In genomic region chr2:160292225-160292624, GRCh38 we compare ENCODE assay signal across 12 cellular contexts.
DNase-seq lines count a peak whose midpoint lies in the region; TF ChIP-seq lines count a peak whose summit lies in the region.
"Had no signal": no experiment of that assay in that cellular context is flagged by ENCODE, and none has a peak within 500 bp of the region (broad histone marks: within the 10 kb centered on the region; RNA-seq: fewer than 3 reads in every experiment).

No MANE protein-coding gene starts in this region.

- no peak overlapping the region for H3K4me2 ChIP-seq in fibroblast of lung (ENCODE audit: extremely low read depth, insufficient read depth, low read length)
- no peak overlapping the region for H3K4me2 ChIP-seq in osteoblast (ENCODE audit: insufficient read depth, low read length)

- H3K9me3 ChIP-seq in fibroblast of lung (ENCODE audit: control insufficient read depth, insufficient read depth, low read depth, low read length) (no peaks in the 10 kb centered on the region), osteoblast (ENCODE audit: low read depth, low read length) (no peaks in the 10 kb centered on the region)

- peak overlapping the region; percentile 94 for H3K27ac ChIP-seq in fibroblast of lung (ENCODE audit: insufficient read depth, low read length)
- peak overlapping the region; percentile 85 for H3K27ac ChIP-seq in osteoblast (ENCODE audit: low read depth, low read length)

- H2AFZ ChIP-seq in fibroblast of lung (ENCODE audit: low read length) (no peak overlapping the region), osteoblast (ENCODE audit: low read length) (no peak overlapping the region)

- H3K4me3 ChIP-seq in fibroblast of lung (replicated peaks in 1 of 4; ENCODE audit: control extremely low read depth in 1 of 4, insufficient read depth in 1 of 4, low read depth in 3 of 4, low read length in 4 of 4) (no peak overlapping the region), osteoblast (ENCODE audit: insufficient read depth, low read length) (no peak overlapping the region)

- peak; percentile 19 to 25 for TF ChIP-seq CTCF in fibroblast of lung (conservative IDR thresholded peaks at IDR 0.05 in 1 of 2, IDR thresholded peaks at IDR 0.05 in 1 of 2; ENCODE audit: low read depth in 1 of 2, low read length in 2 of 2)
- TF ChIP-seq CTCF in osteoblast (IDR thresholded peaks at IDR 0.05; ENCODE audit: extremely low read depth, low read depth, low read length): no peak

- peaks cover 2% of the 10 kb centered on the region for H3K36me3 ChIP-seq in fibroblast of lung (ENCODE audit: control insufficient read depth, insufficient read depth, low read length)
- H3K36me3 ChIP-seq in osteoblast (ENCODE audit: insufficient read depth, low read length): peaks cover 14% of the 10 kb centered on the region

- peak; percentile 52 for DNase-seq in EH (ENCODE audit: low read depth)
- peak; percentile 9 for DNase-seq in OCI-M1 (lab: John Stamatoyannopoulos, UW)
- DNase-seq in fibroblast of lung (ENCODE audit: low read depth in 2 of 2): peak in 1 of 2 donors; percentile 46
- peak; percentile 66 for DNase-seq in osteoblast (ENCODE audit: insufficient read length, low spot score, missing footprints)
- no peak for DNase-seq in DMS114 treated with DMSO at 0.1 percent for 48 hours (lab: John Stamatoyannopoulos, UW; ENCODE audit: unreplicated experiment)
- DNase-seq in HK-2 (ENCODE audit: unreplicated experiment): no peak
- DNase-seq in iPS-NIHi11 (ENCODE audit: low spot score): no peak
- no peak for DNase-seq in KG1 (lab: John Stamatoyannopoulos, UW)
- DNase-seq: activated T-cell treated with anti-CD3 and anti-CD28 coated beads, Interleukin-2, amount 50 U/mL, for 1 hour; NCI-H1417 treated with DMSO at 0.1 percent for 48 hours; substantia nigra; T-helper 9 cell had no signal

- H3K9ac ChIP-seq in fibroblast of lung (ENCODE audit: insufficient read depth, low read length): no peak overlapping the region

- H3K79me2 ChIP-seq in fibroblast of lung (ENCODE audit: control insufficient read depth, insufficient read depth, low read length): peaks cover 10% of the 10 kb centered on the region
- H3K79me2 ChIP-seq in osteoblast (ENCODE audit: insufficient read depth, low read length): peaks cover 6% of the 10 kb centered on the region

- H3K27me3 ChIP-seq in fibroblast of lung (ENCODE audit: control insufficient read depth, insufficient read depth, low read length) (no peaks in the 10 kb centered on the region), osteoblast (ENCODE audit: insufficient read depth, low read length) (no peaks in the 10 kb centered on the region)

- peaks cover 40% of the 10 kb centered on the region for H3K4me1 ChIP-seq in fibroblast of lung (ENCODE audit: control insufficient read depth, extremely low read depth, insufficient read depth, low read length)
- peaks cover 55% of the 10 kb centered on the region for H3K4me1 ChIP-seq in osteoblast (ENCODE audit: insufficient read depth, low read length)

- H4K20me1 ChIP-seq in fibroblast of lung (ENCODE audit: control insufficient read depth, extremely low read depth, insufficient read depth, low read length) (no peaks in the 10 kb centered on the region), osteoblast (ENCODE audit: insufficient read depth, low read length) (no peaks in the 10 kb centered on the region)

Comparison
In these comparisons a context has a peak if more than half of its experiments do, and no peak if none do; other contexts are left out.
1. DNase-seq: peak in EH (single experiment), OCI-M1 (single experiment) and osteoblast (single experiment); none in DMS114 treated with DMSO at 0.1 percent for 48 hours (single experiment), HK-2 (single experiment), iPS-NIHi11 (single experiment) and KG1 (single experiment).